ENCODE assay signal across 24 cellular contexts in genomic region chr2:230256735-230257332, GRCh38. TPM values are rescaled to one million over a fixed set of nuclear protein-coding genes. Genes with fewer than 3 reads are reported as not detected.
A peak's percentile ranks its signal among the peaks of the same experiment; 100 is the strongest.
DNase-seq lines count a peak whose midpoint lies in the region; ATAC-seq, FAIRE-seq and TF ChIP-seq lines count a peak whose summit lies in the region.
"Had no signal": no experiment of that assay in that cellular context is flagged by ENCODE, and none has a peak within 500 bp of the region (broad histone marks: within the 10 kb centered on the region; RNA-seq: fewer than 3 reads in every experiment).

No MANE protein-coding gene starts in this region.

- H3K27me3 ChIP-seq in naive thymus-derived CD4-positive, alpha-beta T cell (ENCODE audit: control insufficient read depth in 2 of 2, insufficient read depth in 2 of 2, low read length in 2 of 2) = no peaks in the 10 kb centered on the region
- peaks cover 4% of the 10 kb centered on the region for H3K27me3 ChIP-seq in mammary epithelial cell (ENCODE audit: insufficient read depth, low read length)
- H3K27me3 ChIP-seq: BLaER1, esophagus squamous epithelium, gastroesophageal sphincter, right atrium auricular region, testis had no signal

- H3K79me2 ChIP-seq in mammary epithelial cell (ENCODE audit: insufficient read depth, low read length) = no peaks in the 10 kb centered on the region

- H3K4me3 Mint-ChIP-seq in activated CD4-positive, alpha-beta T cell treated with anti-CD3 and anti-CD28 coated beads, Interleukin-2, amount 10 ng/mL, durations not matched to agents 24 days and 14 days = peak overlapping the region; percentile 39
- no peak overlapping the region for H3K4me3 Mint-ChIP-seq in activated CD8-positive, alpha-beta T cell treated with anti-CD3 and anti-CD28 coated beads, Interleukin-2, amount 10 ng/mL, durations not matched to agents 7 days and 5 days
- H3K4me3 Mint-ChIP-seq in naive thymus-derived CD4-positive, alpha-beta T cell = no peak overlapping the region
- H3K4me3 Mint-ChIP-seq: activated naive CD4-positive, alpha-beta T cell treated with anti-CD3 and anti-CD28 coated beads, Interleukin-2, amount 10 ng/mL, durations not matched to agents 7 days and 5 days had no signal

- dilution Hi-C loops in mammary epithelial cell (cut with HindIII; ENCODE audit: low sequenced_read_pairs) = no loop called here

- H3K9me3 Mint-ChIP-seq in activated CD4-positive, alpha-beta T cell treated with anti-CD3 and anti-CD28 coated beads, Interleukin-2, amount 10 ng/mL, durations not matched to agents 24 days and 14 days = peaks cover 14% of the 10 kb centered on the region
- H3K9me3 Mint-ChIP-seq in activated CD8-positive, alpha-beta T cell treated with anti-CD3 and anti-CD28 coated beads, Interleukin-2, amount 10 ng/mL, durations not matched to agents 7 days and 5 days (ENCODE audit: insufficient read depth) = peaks cover 7% of the 10 kb centered on the region
- H3K9me3 Mint-ChIP-seq in naive thymus-derived CD4-positive, alpha-beta T cell = peaks cover 0 to 14% (median 4%) of the 10 kb centered on the region in 11 donors

- TF ChIP-seq CTCF in mammary epithelial cell (conservative IDR thresholded peaks at IDR 0.05 in 1 of 2, IDR thresholded peaks at IDR 0.05 in 1 of 2; ENCODE audit: extremely low read depth in 1 of 2, insufficient read depth in 1 of 2, low read depth in 1 of 2, low read length in 2 of 2) = no peak

- H2AFZ ChIP-seq in mammary epithelial cell (ENCODE audit: low read depth, low read length) = no peak overlapping the region

- no peaks in the 10 kb centered on the region for H4K20me1 ChIP-seq in mammary epithelial cell (ENCODE audit: insufficient read depth, low read length)
- H4K20me1 ChIP-seq: BLaER1 had no signal

- H3K4me3 ChIP-seq in naive thymus-derived CD4-positive, alpha-beta T cell (ENCODE audit: low read length) = no peak overlapping the region
- no peak overlapping the region for H3K4me3 ChIP-seq in mammary epithelial cell (replicated peaks in 1 of 3; ENCODE audit: insufficient read depth in 1 of 3, low read depth in 2 of 3, low read length in 3 of 3)
- H3K4me3 ChIP-seq: BLaER1, esophagus squamous epithelium, gastroesophageal sphincter, HAP-1, K562, lung, right atrium auricular region, testis had no signal

- no peaks in the 10 kb centered on the region for H3K27me3 Mint-ChIP-seq in activated CD4-positive, alpha-beta T cell treated with anti-CD3 and anti-CD28 coated beads, Interleukin-2, amount 10 ng/mL, durations not matched to agents 24 days and 14 days
- no peaks in the 10 kb centered on the region for H3K27me3 Mint-ChIP-seq in activated CD8-positive, alpha-beta T cell treated with anti-CD3 and anti-CD28 coated beads, Interleukin-2, amount 10 ng/mL, durations not matched to agents 7 days and 5 days (ENCODE audit: low read depth)
- no peaks in the 10 kb centered on the region for H3K27me3 Mint-ChIP-seq in naive thymus-derived CD4-positive, alpha-beta T cell
- H3K27me3 Mint-ChIP-seq: activated naive CD4-positive, alpha-beta T cell treated with anti-CD3 and anti-CD28 coated beads, Interleukin-2, amount 10 ng/mL, durations not matched to agents 7 days and 5 days had no signal

- peak; percentile 54 for DNase-seq in activated CD4-positive, alpha-beta T cell treated with anti-CD3 and anti-CD28 coated beads, Interleukin-2, amount 10 ng/mL, durations not matched to agents 24 days and 14 days
- DNase-seq in activated CD4-positive, alpha-beta T cell treated with anti-CD3 and anti-CD28 coated beads, Interleukin-2, amount 50 U/mL, for 48 hours = no peak
- no peak for DNase-seq in GM18507 (ENCODE audit: extremely low spot score, insufficient read length, low read depth)
- DNase-seq in activated CD8-positive, alpha-beta T cell treated with anti-CD3 and anti-CD28 coated beads, Interleukin-2, amount 10 ng/mL, durations not matched to agents 7 days and 5 days = no peak
- no peak for DNase-seq in naive thymus-derived CD4-positive, alpha-beta T cell
- no peak for DNase-seq in mammary epithelial cell
- no peak for DNase-seq in SW480 (ENCODE audit: low spot score)
- DNase-seq: activated naive CD4-positive, alpha-beta T cell treated with anti-CD3 and anti-CD28 coated beads, Interleukin-2, amount 10 ng/mL, durations not matched to agents 7 days and 5 days; DMS 273 treated with DMSO at 0.1 percent for 48 hours; esophagus squamous epithelium; MM.1S; NCI-H1694; Right ventricle myocardium superior; stimulated activated CD4-positive, alpha-beta T cell treated with anti-CD3 and anti-CD28 coated beads, Interleukin-12 subunit alpha, Interleukin-12 subunit beta, amount 100 ng/mL, for 4 hours; stimulated activated CD8-positive, alpha-beta memory T cell treated with anti-CD3 and anti-CD28 coated beads, Interleukin-4, amount 100 ng/mL, for 48 hours; testis had no signal

- BruUV-seq in mammary epithelial cell (replicated peaks; lab: Mats Ljungman, UMichigan) = no TSS peak

- no peaks in the 10 kb centered on the region for H3K36me3 ChIP-seq in naive thymus-derived CD4-positive, alpha-beta T cell (ENCODE audit: control insufficient read depth in 2 of 3, insufficient read depth in 3 of 3, low read length in 3 of 3)
- H3K36me3 ChIP-seq in mammary epithelial cell (ENCODE audit: insufficient read depth, low read length) = no peaks in the 10 kb centered on the region
- H3K36me3 ChIP-seq: BLaER1, esophagus squamous epithelium, gastroesophageal sphincter, HAP-1, right atrium auricular region had no signal

- no peak overlapping the region for H3K9ac ChIP-seq in mammary epithelial cell (ENCODE audit: insufficient read depth, low read length)
- H3K9ac ChIP-seq: BLaER1 had no signal

- CTCF ChIA-PET in activated CD8-positive, alpha-beta T cell treated with anti-CD3 and anti-CD28 coated beads, Interleukin-2, amount 10 ng/mL, durations not matched to agents 7 days and 5 days (lab: Charles Lee) = no interaction called here
- CTCF ChIA-PET in naive thymus-derived CD4-positive, alpha-beta T cell (lab: Charles Lee) = no interaction called here
- CTCF ChIA-PET in mammary epithelial cell (lab: Charles Lee; ENCODE audit: low non-redundant PET) = no interaction called here

- peaks cover 49% of the 10 kb centered on the region for H3K36me3 Mint-ChIP-seq in activated CD4-positive, alpha-beta T cell treated with anti-CD3 and anti-CD28 coated beads, Interleukin-2, amount 10 ng/mL, durations not matched to agents 24 days and 14 days (ENCODE audit: low read depth)
- H3K36me3 Mint-ChIP-seq in activated CD8-positive, alpha-beta T cell treated with anti-CD3 and anti-CD28 coated beads, Interleukin-2, amount 10 ng/mL, durations not matched to agents 7 days and 5 days (ENCODE audit: low read depth) = peaks cover 43% of the 10 kb centered on the region
- H3K36me3 Mint-ChIP-seq in naive thymus-derived CD4-positive, alpha-beta T cell = peaks cover under 1 to 46% (median 26%) of the 10 kb centered on the region in 5 donors

- 77% methylated on average over 3 of the region's 3 CpGs for WGBS in mammary epithelial cell (ENCODE audit: low coverage, missing lambda C conversion rate)

- H3K27ac Mint-ChIP-seq in activated CD4-positive, alpha-beta T cell treated with anti-CD3 and anti-CD28 coated beads, Interleukin-2, amount 10 ng/mL, durations not matched to agents 24 days and 14 days = peak overlapping the region; percentile 87
- peak overlapping the region; percentile 44 for H3K27ac Mint-ChIP-seq in activated CD8-positive, alpha-beta T cell treated with anti-CD3 and anti-CD28 coated beads, Interleukin-2, amount 10 ng/mL, durations not matched to agents 7 days and 5 days
- H3K27ac Mint-ChIP-seq in naive thymus-derived CD4-positive, alpha-beta T cell = peak overlapping the region in 5 of 9 donors; percentile 10 to 51 (median 39)
- H3K27ac Mint-ChIP-seq: activated naive CD4-positive, alpha-beta T cell treated with anti-CD3 and anti-CD28 coated beads, Interleukin-2, amount 10 ng/mL, durations not matched to agents 7 days and 5 days had no signal

- peak; percentile 26 for FAIRE-seq in GM18507 (lab: Jason Lieb, UNC)
- FAIRE-seq: A204.1, K562 had no signal

- intact Hi-C loops in activated CD4-positive, alpha-beta T cell treated with anti-CD3 and anti-CD28 coated beads, Interleukin-2, amount 10 ng/mL, durations not matched to agents 24 days and 14 days (cut with micrococcal nuclease) = loop anchor here (10.0 kb wide), 1 partner anchor 358 kb away; no protein-coding TSS in a partner anchor
- intact Hi-C loops in naive thymus-derived CD4-positive, alpha-beta T cell (cut with micrococcal nuclease) = no loop called here
- intact Hi-C loops in mammary epithelial cell (cut with micrococcal nuclease) = no loop called here

- peaks cover 20 to 33% of the 10 kb centered on the region in 2 donors for H3K4me1 ChIP-seq in naive thymus-derived CD4-positive, alpha-beta T cell (ENCODE audit: control insufficient read depth in 2 of 2, insufficient read depth in 2 of 2, low read length in 2 of 2)
- H3K4me1 ChIP-seq in mammary epithelial cell (ENCODE audit: insufficient read depth, low read length) = no peaks in the 10 kb centered on the region
- H3K4me1 ChIP-seq: esophagus squamous epithelium, gastroesophageal sphincter, HAP-1, right atrium auricular region, testis had no signal

- in situ Hi-C loops in mammary epithelial cell (cut with MboI; ENCODE audit: low sequenced_read_pairs in 2 of 2) = no loop called here

- H3K9me3 ChIP-seq in naive thymus-derived CD4-positive, alpha-beta T cell (ENCODE audit: control insufficient read depth in 2 of 3, low read length in 3 of 3) = no peaks in the 10 kb centered on the region
- no peaks in the 10 kb centered on the region for H3K9me3 ChIP-seq in mammary epithelial cell (replicated peaks; ENCODE audit: insufficient read depth, low read length)
- H3K9me3 ChIP-seq: BLaER1, esophagus squamous epithelium, gastroesophageal sphincter, HAP-1, right atrium auricular region, testis had no signal

- peaks cover 36% of the 10 kb centered on the region for H3K4me1 Mint-ChIP-seq in activated CD4-positive, alpha-beta T cell treated with anti-CD3 and anti-CD28 coated beads, Interleukin-2, amount 10 ng/mL, durations not matched to agents 24 days and 14 days
- peaks cover 38% of the 10 kb centered on the region for H3K4me1 Mint-ChIP-seq in activated CD8-positive, alpha-beta T cell treated with anti-CD3 and anti-CD28 coated beads, Interleukin-2, amount 10 ng/mL, durations not matched to agents 7 days and 5 days (ENCODE audit: low read depth)
- H3K4me1 Mint-ChIP-seq in naive thymus-derived CD4-positive, alpha-beta T cell = peaks cover 9 to 34% (median 27%) of the 10 kb centered on the region in 7 donors

- ATAC-seq in activated CD8-positive, alpha-beta T cell treated with anti-CD3 and anti-CD28 coated beads, Interleukin-2, amount 10 ng/mL, durations not matched to agents 7 days and 5 days = peak; percentile 37
- ATAC-seq in naive thymus-derived CD4-positive, alpha-beta T cell = no peak
- no peak for ATAC-seq in GM21529 (IDR thresholded peaks at IDR 0.05; ENCODE audit: unreplicated experiment)
- ATAC-seq: gastroesophageal sphincter, K562 had no signal

- no peak overlapping the region for H3K4me2 ChIP-seq in mammary epithelial cell (ENCODE audit: insufficient read depth, low read depth, low read length)
- H3K4me2 ChIP-seq: BLaER1 had no signal

- POLR2A ChIA-PET in activated CD8-positive, alpha-beta T cell treated with anti-CD3 and anti-CD28 coated beads, Interleukin-2, amount 10 ng/mL, durations not matched to agents 7 days and 5 days (lab: Charles Lee) = interaction anchor here (1.1 kb wide), 1 partner anchor 62 kb away, joined by 4 read pairs; no protein-coding TSS in a partner anchor
- POLR2A ChIA-PET in naive thymus-derived CD4-positive, alpha-beta T cell (lab: Charles Lee) = no interaction called here

- H3K27ac ChIP-seq in naive thymus-derived CD4-positive, alpha-beta T cell (ENCODE audit: low read depth, low read length) = no peak overlapping the region
- no peak overlapping the region for H3K27ac ChIP-seq in mammary epithelial cell (ENCODE audit: insufficient read depth, low read depth, low read length)
- H3K27ac ChIP-seq: BLaER1, esophagus squamous epithelium, gastroesophageal sphincter, right atrium auricular region, testis had no signal

RNA-seq across cellular contexts. Expression of gene SP140, which starts 31.3 kb away (rescaled TPM):
- total RNA-seq in activated CD4-positive, alpha-beta T cell treated with anti-CD3 and anti-CD28 coated beads, Interleukin-2, amount 10 ng/mL, durations not matched to agents 24 days and 14 days = 236 and 241 TPM in 2 replicates
- 10 to 100 TPM; 57.5 to 58.3 TPM for total RNA-seq in activated CD8-positive, alpha-beta T cell treated with anti-CD3 and anti-CD28 coated beads, Interleukin-2, amount 10 ng/mL, durations not matched to agents 7 days and 5 days
- total RNA-seq in naive thymus-derived CD4-positive, alpha-beta T cell = 100 to 1,000 TPM in 1 of 5 experiments, 10 to 100 TPM in 4; 34.5 to 120 (median 45.2) TPM
- 10 to 100 TPM; 11.3 to 13.0 TPM for polyA plus RNA-seq in naive thymus-derived CD4-positive, alpha-beta T cell
- 1 to 10 TPM in 1 of 2 donors, not detected in 1; 1.9 TPM for total RNA-seq in mammary epithelial cell
- 0.66 TPM for polyA plus RNA-seq in mammary epithelial cell
- not detected for polyA minus RNA-seq in mammary epithelial cell

RNA-seq across cellular contexts. Expression of gene SP110, which starts 37.0 kb away (rescaled TPM):
- total RNA-seq in activated CD4-positive, alpha-beta T cell treated with anti-CD3 and anti-CD28 coated beads, Interleukin-2, amount 10 ng/mL, durations not matched to agents 24 days and 14 days = 137 and 148 TPM in 2 replicates
- total RNA-seq in activated CD8-positive, alpha-beta T cell treated with anti-CD3 and anti-CD28 coated beads, Interleukin-2, amount 10 ng/mL, durations not matched to agents 7 days and 5 days = 100 to 1,000 TPM; 128 to 135 TPM
- 100 to 1,000 TPM in 4 of 5 experiments, 10 to 100 TPM in 1; 97.5 to 182 (median 117) TPM for total RNA-seq in naive thymus-derived CD4-positive, alpha-beta T cell
- polyA plus RNA-seq in naive thymus-derived CD4-positive, alpha-beta T cell = 100 to 1,000 TPM in 1 of 2 donors, 10 to 100 TPM in 1; 89.8 to 101 TPM
- 10 to 100 TPM; 11.2 to 12.9 TPM for total RNA-seq in mammary epithelial cell
- 11.2 TPM for polyA plus RNA-seq in mammary epithelial cell
- polyA minus RNA-seq in mammary epithelial cell = 27.5 TPM

Comparison
In these comparisons a context has a peak if more than half of its experiments do, and no peak if none do; other contexts are left out.
1. RNA of gene SP140, which starts 31.3 kb away (total RNA-seq): 236 to 241 TPM in activated CD4-positive, alpha-beta T cell treated with anti-CD3 and anti-CD28 coated beads, Interleukin-2, amount 10 ng/mL, durations not matched to agents 24 days and 14 days, 57.5 to 58.3 TPM in activated CD8-positive, alpha-beta T cell treated with anti-CD3 and anti-CD28 coated beads, Interleukin-2, amount 10 ng/mL, durations not matched to agents 7 days and 5 days and 34.5 to 120 TPM in naive thymus-derived CD4-positive, alpha-beta T cell; 1.9 TPM in mammary epithelial cell; every median in the first group is over 10 times any median in the second.
2. Peak in every context shown above with its lines, with median percentiles within 50 percentile points of each other: H3K27ac Mint-ChIP-seq.